Comparison of ENCODE assay signal across 7 cellular contexts in the genomic region with DNA sequence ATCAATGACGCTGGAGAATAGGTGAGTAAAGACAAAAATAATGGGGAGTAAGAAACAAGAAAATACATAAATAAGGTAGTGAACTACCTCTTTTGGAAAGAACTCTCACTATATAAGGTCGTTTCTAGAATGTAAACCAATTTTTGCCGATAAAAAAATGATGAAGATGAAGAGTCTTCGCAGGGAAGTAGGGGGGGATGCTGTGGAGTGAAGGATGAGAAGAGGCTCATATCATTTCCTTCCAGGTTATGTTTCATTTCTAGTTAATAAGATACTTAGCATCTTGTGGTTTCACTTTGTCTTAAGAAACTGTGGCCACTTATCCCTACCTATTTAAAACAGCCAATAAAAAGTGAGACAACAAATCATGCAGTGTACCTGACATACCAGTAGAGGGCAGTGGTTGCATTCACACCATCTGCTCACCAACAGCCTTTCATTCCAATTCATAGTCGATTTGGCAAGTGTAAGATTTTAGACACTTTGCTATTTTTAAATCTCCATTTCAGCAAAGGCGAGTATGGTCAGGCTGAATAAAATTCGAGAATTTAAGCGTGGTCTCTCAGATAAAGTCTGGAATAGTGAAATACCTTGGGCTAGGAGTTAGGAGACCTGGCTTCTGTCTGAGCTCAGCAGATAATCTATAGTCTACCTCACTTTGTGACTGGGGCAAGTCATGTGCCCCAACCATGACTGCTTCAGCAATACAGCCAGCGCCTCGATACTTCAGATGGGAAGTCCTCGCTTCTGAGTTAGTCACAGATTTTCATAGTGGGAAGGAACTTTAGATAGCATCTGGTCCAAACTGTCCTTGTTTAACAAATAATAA. TPM values are rescaled to one million over a fixed set of nuclear protein-coding genes. Genes with fewer than 3 reads are reported as not detected.
A peak's percentile ranks its signal among the peaks of the same experiment; 100 is the strongest.
DNase-seq lines count a peak whose midpoint lies in the region; ATAC-seq and TF ChIP-seq lines count a peak whose summit lies in the region.

No MANE protein-coding gene starts in this region.

- H3K27me3 ChIP-seq in GM06990 (replicated peaks; ENCODE audit: control insufficient read depth, insufficient read depth, low read length), result no peaks in the 10 kb centered on the region
- H3K27me3 ChIP-seq in OCI-LY3 (ENCODE audit: low read depth, low read length), result peaks cover 3% of the 10 kb centered on the region; the same call in 1 of the 2 replicates

- peaks cover 22% of the 10 kb centered on the region for H3K4me1 ChIP-seq in OCI-LY3 (ENCODE audit: low read length)

- no peak overlapping the region for H3K9ac ChIP-seq in OCI-LY3 (ENCODE audit: low read length)

- no peaks in the 10 kb centered on the region for H4K20me1 ChIP-seq in OCI-LY3 (ENCODE audit: insufficient read depth, low read length)

- intact Hi-C loops in Right ventricle myocardium superior (cut with DNase I), result loop anchor here (5.0 kb wide), 1 partner anchor 1324 kb away; no protein-coding TSS in a partner anchor

- H3K4me3 ChIP-seq in GM06990 (replicated peaks; ENCODE audit: low read depth, low read length), result no peak overlapping the region
- H3K4me3 ChIP-seq in OCI-LY3 (ENCODE audit: low read length), result peak overlapping the region; percentile 58

- ATAC-seq in GM21526 (IDR thresholded peaks at IDR 0.05; ENCODE audit: low FRiP score, unreplicated experiment) (peak; percentile 77), Right ventricle myocardium superior (ENCODE audit: poor library complexity) (peak; percentile 87)
- ATAC-seq in activated naive CD4-positive, alpha-beta T cell treated with anti-CD3 and anti-CD28 coated beads, Interleukin-2, amount 50 U/mL, for 72 hours, result peak; percentile 48 to 70

- H3K4me2 ChIP-seq in OCI-LY3 (ENCODE audit: low read length), result peak overlapping the region; percentile 63

- no peaks in the 10 kb centered on the region for H3K9me3 ChIP-seq in OCI-LY3 (ENCODE audit: insufficient read depth, low read length)

- no peaks in the 10 kb centered on the region for H3K79me2 ChIP-seq in OCI-LY3 (ENCODE audit: low read length)

- peaks cover 15 to 57% of the 10 kb centered on the region in 2 donors for H3K36me3 Mint-ChIP-seq in activated naive CD4-positive, alpha-beta T cell treated with anti-CD3 and anti-CD28 coated beads, Interleukin-2, amount 50 U/mL, for 72 hours

- no peak overlapping the region for H3K27ac ChIP-seq in OCI-LY3 (ENCODE audit: low read length)

- H3K27ac Mint-ChIP-seq in activated naive CD4-positive, alpha-beta T cell treated with anti-CD3 and anti-CD28 coated beads, Interleukin-2, amount 50 U/mL, for 72 hours, result peak overlapping the region; percentile 68 to 70

- peaks cover 6% of the 10 kb centered on the region for H3K36me3 ChIP-seq in GM06990 (ENCODE audit: control insufficient read depth, insufficient read depth, low read length)
- no peaks in the 10 kb centered on the region for H3K36me3 ChIP-seq in OCI-LY3 (replicated peaks; ENCODE audit: low read depth, low read length)

- H3K9me3 Mint-ChIP-seq in activated naive CD4-positive, alpha-beta T cell treated with anti-CD3 and anti-CD28 coated beads, Interleukin-2, amount 50 U/mL, for 72 hours, result no peaks in the 10 kb centered on the region

- peak; percentile 20 for DNase-seq in GM06990 (ENCODE audit: extremely low read depth, insufficient read length)
- DNase-seq in HT1080 (ENCODE audit: low read depth), result peak; percentile 84
- peak in 1 of 2 donors; percentile 44 for DNase-seq in activated naive CD4-positive, alpha-beta T cell treated with anti-CD3 and anti-CD28 coated beads, Interleukin-2, amount 50 U/mL, for 72 hours (ENCODE audit: low spot score in 2 of 2)
- no peak for DNase-seq in Right ventricle myocardium superior
- peak; percentile 46 for DNase-seq in pulmonary artery endothelial cell (ENCODE audit: low read depth, low spot score)

- peak; percentile 89 for TF ChIP-seq CTCF in GM06990 (IDR thresholded peaks at IDR 0.05; ENCODE audit: insufficient read depth, low read length, poor library complexity, severe bottlenecking)
- peak; percentile 93 for TF ChIP-seq CTCF in OCI-LY3 (IDR thresholded peaks at IDR 0.05; ENCODE audit: low read depth, low read length)

- no peak overlapping the region for H2AFZ ChIP-seq in OCI-LY3 (ENCODE audit: low read depth, low read length)

RNA-seq across cellular contexts. Expression of a gene that starts 28.9 kb away (rescaled TPM):
- total RNA-seq in HT1080 (2014; rRNA removed; shearing (Covaris generic)), result 13.5 and 17.0 TPM in 2 replicates
- 31.6 and 31.9 TPM in 2 replicates for polyA plus RNA-seq in HT1080 (2015; cell fraction: cytosol; rRNA removed)
- polyA plus RNA-seq in HT1080 (2015; cell fraction: nucleus; rRNA removed), result 55.3 and 60.4 TPM in 2 replicates
- total RNA-seq in activated naive CD4-positive, alpha-beta T cell treated with anti-CD3 and anti-CD28 coated beads, Interleukin-2, amount 50 U/mL, for 72 hours, result 10 to 100 TPM; 52.5 to 76.1 TPM
- total RNA-seq in Right ventricle myocardium superior, result 24.6 TPM
- 34.2 and 47.0 TPM in 2 replicates for total RNA-seq in pulmonary artery endothelial cell
